9 cellular contexts compared by ENCODE assay signal in genomic region chr14:50530794-50531193, GRCh38. TPM values are rescaled to one million over a fixed set of nuclear protein-coding genes. Genes with fewer than 3 reads are reported as not detected.
A peak's percentile ranks its signal among the peaks of the same experiment; 100 is the strongest.
DNase-seq lines count a peak whose midpoint lies in the region; ATAC-seq, FAIRE-seq and TF ChIP-seq lines count a peak whose summit lies in the region.
"Had no signal": no experiment of that assay in that cellular context is flagged by ENCODE, and none has a peak within 500 bp of the region (broad histone marks: within the 10 kb centered on the region; RNA-seq: fewer than 3 reads in every experiment).

No MANE protein-coding gene starts in this region.

- no peaks in the 10 kb centered on the region for H3K9me3 Mint-ChIP-seq in activated naive CD4-positive, alpha-beta T cell treated with anti-CD3 and anti-CD28 coated beads, Interleukin-2, amount 50 U/mL, for 24 hours
- no peaks in the 10 kb centered on the region for H3K9me3 Mint-ChIP-seq in astrocyte (ENCODE audit: unreplicated experiment)

- H3K9me3 ChIP-seq in astrocyte (ENCODE audit: insufficient read depth, low read depth, low read length) = no peaks in the 10 kb centered on the region
- no peaks in the 10 kb centered on the region for H3K9me3 ChIP-seq in upper lobe of right lung

- no peaks in the 10 kb centered on the region for H3K27me3 Mint-ChIP-seq in activated naive CD4-positive, alpha-beta T cell treated with anti-CD3 and anti-CD28 coated beads, Interleukin-2, amount 50 U/mL, for 24 hours
- H3K27me3 Mint-ChIP-seq in astrocyte (ENCODE audit: low read depth, unreplicated experiment) = no peaks in the 10 kb centered on the region

- peaks cover 34% of the 10 kb centered on the region for H4K20me1 ChIP-seq in astrocyte (ENCODE audit: insufficient read depth, low read length)

- H3K4me2 ChIP-seq in astrocyte (ENCODE audit: low read length) = peak overlapping the region; percentile 94

- H3K4me3 ChIP-seq in astrocyte (ENCODE audit: insufficient read depth, low read depth, low read length) = peak overlapping the region; percentile 94
- H3K4me3 ChIP-seq in upper lobe of right lung = peak overlapping the region; percentile 96

- H3K36me3 Mint-ChIP-seq in activated naive CD4-positive, alpha-beta T cell treated with anti-CD3 and anti-CD28 coated beads, Interleukin-2, amount 50 U/mL, for 24 hours = peaks cover 3% of the 10 kb centered on the region
- H3K36me3 Mint-ChIP-seq in astrocyte (ENCODE audit: low read depth, unreplicated experiment) = peaks cover 2% of the 10 kb centered on the region

- H3K27ac ChIP-seq in astrocyte (ENCODE audit: low read depth, low read length) (peak overlapping the region; percentile 94), upper lobe of right lung (no peak overlapping the region)

- H2AFZ ChIP-seq in astrocyte (ENCODE audit: low read depth, low read length) = no peak overlapping the region

- H3K27ac Mint-ChIP-seq in activated naive CD4-positive, alpha-beta T cell treated with anti-CD3 and anti-CD28 coated beads, Interleukin-2, amount 50 U/mL, for 24 hours = no peak overlapping the region
- peak overlapping the region; percentile 86 for H3K27ac Mint-ChIP-seq in astrocyte (ENCODE audit: unreplicated experiment)

- FAIRE-seq in astrocyte (lab: Jason Lieb, UNC) = no peak

- H3K36me3 ChIP-seq in astrocyte (ENCODE audit: insufficient read depth, low read length) (peaks cover 4% of the 10 kb centered on the region), upper lobe of right lung (peaks cover 6% of the 10 kb centered on the region)

- H3K27me3 ChIP-seq in astrocyte (ENCODE audit: insufficient read depth, low read length) = no peaks in the 10 kb centered on the region
- no peaks in the 10 kb centered on the region for H3K27me3 ChIP-seq in upper lobe of right lung

- H3K4me1 Mint-ChIP-seq in activated naive CD4-positive, alpha-beta T cell treated with anti-CD3 and anti-CD28 coated beads, Interleukin-2, amount 50 U/mL, for 24 hours = peaks cover 62% of the 10 kb centered on the region
- H3K4me1 Mint-ChIP-seq in astrocyte (ENCODE audit: low read depth, unreplicated experiment) = peaks cover 30% of the 10 kb centered on the region

- H3K4me3 Mint-ChIP-seq in activated naive CD4-positive, alpha-beta T cell treated with anti-CD3 and anti-CD28 coated beads, Interleukin-2, amount 50 U/mL, for 24 hours = peak overlapping the region; percentile 94
- peak overlapping the region; percentile 96 for H3K4me3 Mint-ChIP-seq in astrocyte (ENCODE audit: unreplicated experiment)

- peaks cover 37% of the 10 kb centered on the region for H3K4me1 ChIP-seq in astrocyte (ENCODE audit: insufficient read depth, low read length)
- H3K4me1 ChIP-seq in upper lobe of right lung = peaks cover 43% of the 10 kb centered on the region

- DNase-seq in activated naive CD4-positive, alpha-beta T cell treated with Interleukin-2 at 50 U/mL for 16 hours = no peak
- no peak for DNase-seq in astrocyte (ENCODE audit: low read depth)
- peak; percentile 37 for DNase-seq in medulla oblongata (ENCODE audit: extremely low spot score)
- DNase-seq in upper lobe of right lung = no peak
- DNase-seq in activated CD4-positive, CD25-positive, alpha-beta regulatory T cell treated with anti-CD3 and anti-CD28 coated beads, Interleukin-2, amount 50 U/mL, for 72 hours = no peak
- DNase-seq in NOMO-1 treated with dmso at 0.1 percent for 144 hours (lab: John Stamatoyannopoulos, UW; ENCODE audit: unreplicated experiment) = no peak
- DNase-seq: NCI-H1694 had no signal

- intact Hi-C loops in upper lobe of right lung (cut with DNase I) = loop anchor here (10.0 kb wide), 1 partner anchor 206 kb away; no protein-coding TSS in a partner anchor

- peaks cover 68% of the 10 kb centered on the region for H3K79me2 ChIP-seq in astrocyte (ENCODE audit: insufficient read depth, low read length)

- no peak for TF ChIP-seq CTCF in astrocyte (IDR thresholded peaks at IDR 0.05; ENCODE audit: insufficient read depth, low read depth, low read length)
- no peak for TF ChIP-seq CTCF in upper lobe of right lung (IDR thresholded peaks at IDR 0.05)

- ATAC-seq in upper lobe of right lung (no peak), GM18867 (IDR thresholded peaks at IDR 0.05; ENCODE audit: unreplicated experiment) (no peak)

- H3K9ac ChIP-seq in astrocyte (ENCODE audit: low read length) = peak overlapping the region; percentile 96

RNA-seq across cellular contexts. Expression of gene MAP4K5, which starts 1.6 kb away (rescaled TPM):
- total RNA-seq in astrocyte (79.5 and 93.1 TPM in 2 replicates), upper lobe of right lung (46.3 TPM)

RNA-seq across cellular contexts. Expression of gene ATL1, which starts 29.2 kb away (rescaled TPM):
- total RNA-seq in astrocyte (15.8 and 17.9 TPM in 2 replicates), upper lobe of right lung (5.9 TPM)
